Comparison of ENCODE assay signal across 8 cellular contexts in the genomic region with DNA sequence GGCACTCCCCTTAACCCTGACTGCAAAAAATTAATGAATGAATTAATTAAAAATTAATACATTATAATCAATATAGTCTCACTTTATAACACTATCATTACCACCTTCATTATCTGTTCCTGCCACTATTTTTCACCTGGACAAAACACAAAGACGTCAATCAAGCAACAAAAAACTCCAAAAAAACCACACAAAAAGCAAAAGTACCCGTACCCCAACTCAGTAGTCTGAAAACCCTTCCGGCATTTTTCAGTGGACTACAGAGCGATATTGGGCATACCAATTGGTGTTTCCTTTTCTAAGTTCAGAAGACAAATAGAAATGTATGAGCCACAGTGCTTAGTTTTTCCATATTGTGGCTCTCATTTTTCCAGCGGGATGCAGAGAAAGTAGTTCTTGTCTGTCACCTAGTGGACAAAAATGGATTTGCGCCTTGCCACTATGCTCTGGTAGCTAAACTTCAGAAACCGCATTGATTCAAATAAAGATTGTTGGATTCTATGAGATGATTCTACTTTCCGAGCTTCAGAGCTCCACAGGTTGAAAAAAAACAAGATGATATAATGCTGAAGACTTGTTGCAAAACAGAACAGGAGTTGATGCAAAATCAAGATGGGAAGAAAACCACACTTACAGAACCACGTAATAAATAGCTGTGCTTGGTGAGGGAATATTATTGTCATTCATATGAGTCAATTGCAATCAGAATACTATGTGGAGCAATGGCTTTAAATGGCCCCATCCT. TPM values are rescaled to one million over a fixed set of nuclear protein-coding genes. Genes with fewer than 3 reads are reported as not detected.
DNase-seq lines count a peak whose midpoint lies in the region; ATAC-seq, FAIRE-seq and TF ChIP-seq lines count a peak whose summit lies in the region.

No MANE protein-coding gene starts in this region.

- H3K4me1 ChIP-seq in Caco-2 (peaks cover 25% of the 10 kb centered on the region), GM23338 (ENCODE audit: insufficient read depth) (peaks cover 21% of the 10 kb centered on the region), astrocyte (ENCODE audit: insufficient read depth, low read length) (peaks cover 49% of the 10 kb centered on the region), skeletal muscle satellite cell (ENCODE audit: control insufficient read depth, insufficient read depth, low read length) (peaks cover 49% of the 10 kb centered on the region)

- CTCF ChIA-PET in Caco-2 (lab: Charles Lee): interaction anchor here (0.5 to 1.9 kb wide), 20 partner anchors 10 to 608 kb away, joined by 3 to 11 read pairs (median 4); no protein-coding TSS in a partner anchor

- peak overlapping the region; percentile 32 for H3K9ac ChIP-seq in astrocyte (ENCODE audit: low read length)
- peak overlapping the region; percentile 36 for H3K9ac ChIP-seq in skeletal muscle satellite cell (ENCODE audit: low read depth, low read length)

- no peak overlapping the region for H3K27ac Mint-ChIP-seq in Caco-2 (ENCODE audit: unreplicated experiment)
- peak overlapping the region; percentile 41; the same call in 1 of the 2 replicates for H3K27ac Mint-ChIP-seq in GM23338
- peak overlapping the region; percentile 74 for H3K27ac Mint-ChIP-seq in T-helper 2 cell treated with Interferon-gamma antibody and Interleukin-4, amounts not matched to agents 5 μg/mL and 100 μg/mL, for 36 hours
- peak overlapping the region; percentile 90 for H3K27ac Mint-ChIP-seq in astrocyte (ENCODE audit: unreplicated experiment)

- H3K9me2 ChIP-seq in GM23338 (ENCODE audit: insufficient read depth): no peaks in the 10 kb centered on the region

- H3K9me3 Mint-ChIP-seq in Caco-2 (ENCODE audit: unreplicated experiment) (no peaks in the 10 kb centered on the region), GM23338 (no peaks in the 10 kb centered on the region), astrocyte (ENCODE audit: unreplicated experiment) (no peaks in the 10 kb centered on the region)
- H3K9me3 Mint-ChIP-seq in T-helper 2 cell treated with Interferon-gamma antibody and Interleukin-4, amounts not matched to agents 5 μg/mL and 100 μg/mL, for 36 hours: no peaks in the 10 kb centered on the region

- BruUV-seq in Caco-2 (replicated peaks; lab: Mats Ljungman, UMichigan): no TSS peak

- peak overlapping the region; percentile 37; the same call in 1 of the 2 replicates for H3K4me2 ChIP-seq in GM23338
- H3K4me2 ChIP-seq in astrocyte (ENCODE audit: low read length): peak overlapping the region; percentile 74
- H3K4me2 ChIP-seq in skeletal muscle satellite cell (ENCODE audit: low read length): peak overlapping the region; percentile 68

- peak; percentile 9; the same call in 1 of the 3 replicates for ATAC-seq in GM23338
- ATAC-seq in HG02981 (IDR thresholded peaks at IDR 0.05; ENCODE audit: unreplicated experiment): no peak

- no peaks in the 10 kb centered on the region for H3K9me3 ChIP-seq in Caco-2
- H3K9me3 ChIP-seq in astrocyte (ENCODE audit: insufficient read depth, low read depth, low read length): no peaks in the 10 kb centered on the region
- no peaks in the 10 kb centered on the region for H3K9me3 ChIP-seq in skeletal muscle satellite cell (replicated peaks; ENCODE audit: low read length)

- H3K36me3 ChIP-seq in Caco-2 (ENCODE audit: control insufficient read depth, insufficient read depth, low read length): no peaks in the 10 kb centered on the region
- no peaks in the 10 kb centered on the region for H3K36me3 ChIP-seq in GM23338 (ENCODE audit: insufficient read depth)
- H3K36me3 ChIP-seq in astrocyte (ENCODE audit: insufficient read depth, low read length): no peaks in the 10 kb centered on the region
- H3K36me3 ChIP-seq in skeletal muscle satellite cell (ENCODE audit: insufficient read depth, low read length): no peaks in the 10 kb centered on the region

- H3K27ac ChIP-seq in GM23338 (ENCODE audit: low read depth): no peak overlapping the region
- H3K27ac ChIP-seq in astrocyte (ENCODE audit: low read depth, low read length): peak overlapping the region; percentile 48

- peak; percentile 60 for FAIRE-seq in astrocyte (lab: Jason Lieb, UNC)

- H2AFZ ChIP-seq in GM23338 (no peak overlapping the region), astrocyte (ENCODE audit: low read depth, low read length) (no peak overlapping the region)

- peaks cover 24% of the 10 kb centered on the region for H3K4me1 Mint-ChIP-seq in Caco-2 (ENCODE audit: low read depth, unreplicated experiment)
- peaks cover 26% of the 10 kb centered on the region for H3K4me1 Mint-ChIP-seq in GM23338
- peaks cover 31% of the 10 kb centered on the region for H3K4me1 Mint-ChIP-seq in T-helper 2 cell treated with Interferon-gamma antibody and Interleukin-4, amounts not matched to agents 5 μg/mL and 100 μg/mL, for 36 hours (ENCODE audit: low read depth)
- H3K4me1 Mint-ChIP-seq in astrocyte (ENCODE audit: low read depth, unreplicated experiment): peaks cover 51% of the 10 kb centered on the region

- H3K27me3 ChIP-seq in Caco-2 (replicated peaks; ENCODE audit: control insufficient read depth, insufficient read depth, low read length) (no peaks in the 10 kb centered on the region), GM23338 (ENCODE audit: insufficient read depth) (no peaks in the 10 kb centered on the region), astrocyte (ENCODE audit: insufficient read depth, low read length) (no peaks in the 10 kb centered on the region), skeletal muscle satellite cell (ENCODE audit: control insufficient read depth, insufficient read depth, low read length) (no peaks in the 10 kb centered on the region)

- no peaks in the 10 kb centered on the region for H3F3A ChIP-seq in GM23338 (replicated peaks; ENCODE audit: low read depth)

- no peak overlapping the region for H3K4me3 ChIP-seq in Caco-2 (ENCODE audit: low read depth, low read length)
- H3K4me3 ChIP-seq in GM23338: 0 out of 2 replicates have a peak overlapping the region, but pooled peaks have one; percentile 7
- H3K4me3 ChIP-seq in astrocyte (ENCODE audit: insufficient read depth, low read depth, low read length): no peak overlapping the region
- H3K4me3 ChIP-seq in skeletal muscle satellite cell (ENCODE audit: low read length): no peak overlapping the region

- DNase-seq in Caco-2: peak; percentile 63 to 82
- DNase-seq in GM23338 (ENCODE audit: low spot score): peak; percentile 90
- peak; percentile 0 for DNase-seq in NCI-H1417 treated with DMSO at 0.1 percent for 48 hours (lab: John Stamatoyannopoulos, UW)
- DNase-seq in T-helper 2 cell treated with Interferon-gamma antibody and Interleukin-4, amounts not matched to agents 5 μg/mL and 100 μg/mL, for 36 hours (ENCODE audit: low spot score): peak; percentile 62
- DNase-seq in astrocyte (ENCODE audit: low read depth): peak; percentile 78
- DNase-seq in hippocampal formation (lab: John Stamatoyannopoulos, UW): peak; percentile 25 to 64

- no peaks in the 10 kb centered on the region for H3K27me3 Mint-ChIP-seq in Caco-2 (ENCODE audit: insufficient read depth, unreplicated experiment)
- H3K27me3 Mint-ChIP-seq in GM23338 (ENCODE audit: insufficient read depth, low read depth, poor library complexity): peaks cover 5% of the 10 kb centered on the region
- H3K27me3 Mint-ChIP-seq in T-helper 2 cell treated with Interferon-gamma antibody and Interleukin-4, amounts not matched to agents 5 μg/mL and 100 μg/mL, for 36 hours (ENCODE audit: low read depth): peaks cover 4% of the 10 kb centered on the region
- no peaks in the 10 kb centered on the region for H3K27me3 Mint-ChIP-seq in astrocyte (ENCODE audit: low read depth, unreplicated experiment)

- H3K36me3 Mint-ChIP-seq in Caco-2 (ENCODE audit: insufficient read depth, unreplicated experiment) (peaks cover 12% of the 10 kb centered on the region), GM23338 (ENCODE audit: low read depth) (no peaks in the 10 kb centered on the region), astrocyte (ENCODE audit: low read depth, unreplicated experiment) (no peaks in the 10 kb centered on the region)
- no peaks in the 10 kb centered on the region for H3K36me3 Mint-ChIP-seq in T-helper 2 cell treated with Interferon-gamma antibody and Interleukin-4, amounts not matched to agents 5 μg/mL and 100 μg/mL, for 36 hours (ENCODE audit: low read depth)

- intact Hi-C loops in Caco-2 (cut with micrococcal nuclease; ENCODE audit: unreplicated experiment): loop anchor here (1.0 to 5.0 kb wide), 8 partner anchors 70 to 631 kb away; a partner anchor contains a TSS

- H3K79me2 ChIP-seq in GM23338 (replicated peaks; ENCODE audit: insufficient read depth) (no peaks in the 10 kb centered on the region), astrocyte (ENCODE audit: insufficient read depth, low read length) (peaks cover 12% of the 10 kb centered on the region)

- H3K4me3 Mint-ChIP-seq in Caco-2 (ENCODE audit: unreplicated experiment) (peak overlapping the region; percentile 20), GM23338 (peak overlapping the region; percentile 49; the same call in 2 of the 3 replicates), astrocyte (ENCODE audit: unreplicated experiment) (peak overlapping the region; percentile 58)
- H3K4me3 Mint-ChIP-seq in T-helper 2 cell treated with Interferon-gamma antibody and Interleukin-4, amounts not matched to agents 5 μg/mL and 100 μg/mL, for 36 hours: peak overlapping the region; percentile 70

- H4K20me1 ChIP-seq in GM23338 (replicated peaks; ENCODE audit: insufficient read depth) (no peaks in the 10 kb centered on the region), astrocyte (ENCODE audit: insufficient read depth, low read length) (no peaks in the 10 kb centered on the region)

- POLR2A ChIA-PET in Caco-2 (lab: Charles Lee): interaction anchor here (1.0 kb wide), 1 partner anchor 49 kb away, joined by 3 read pairs; no protein-coding TSS in a partner anchor

- TF ChIP-seq CTCF in Caco-2 (IDR thresholded peaks at IDR 0.05; ENCODE audit: insufficient read depth in 1 of 2, low read depth in 1 of 2, low read length in 1 of 2, severe bottlenecking in 1 of 2, unreplicated experiment in 1 of 2): peak; percentile 99
- TF ChIP-seq CTCF in GM23338 (conservative IDR thresholded peaks at IDR 0.05; ENCODE audit: low read depth in 2 of 2): peak; percentile 96 to 100
- peak; percentile 100 for TF ChIP-seq CTCF in astrocyte (IDR thresholded peaks at IDR 0.05; ENCODE audit: insufficient read depth, low read depth, low read length)

TF ChIP-seq in GM23338, 12 proteins besides CTCF, POLR2A, EP300 and RAD21 (continues in another document):
- TF ChIP-seq CREB1 (CRISPR knock-in tag; IDR thresholded peaks at IDR 0.05; ENCODE audit: low read depth): no peak
- no peak for TF ChIP-seq ZNF114 (CRISPR knock-in tag; IDR thresholded peaks at IDR 0.05)
- TF ChIP-seq JUNB (IDR thresholded peaks at IDR 0.05; ENCODE audit: unreplicated experiment): no peak
- TF ChIP-seq EZH2phosphoT487 (IDR thresholded peaks at IDR 0.05; ENCODE audit: unreplicated experiment): no peak
- TF ChIP-seq STAT1 (IDR thresholded peaks at IDR 0.05; ENCODE audit: unreplicated experiment): no peak

RNA-seq across cellular contexts. Expression of a gene that starts 50.6 kb away (rescaled TPM):
- total RNA-seq in Caco-2 (2022) (404 and 474 TPM in 2 replicates), astrocyte (2,575 and 2,956 TPM in 2 replicates)
- total RNA-seq in GM23338 (2014; rRNA removed; shearing (Covaris generic)): 439 and 441 TPM in 2 replicates
- polyA plus RNA-seq in GM23338 (2016; fragmentation: Nextera tagmentation; extraction: Ambion mirVana): 309 and 317 TPM in 2 replicates
- 1,153 and 1,263 TPM in 2 replicates for total RNA-seq in skeletal muscle satellite cell (2012; rRNA removed)

Comparison
In these comparisons a context has a peak if more than half of its experiments do, and no peak if none do; other contexts are left out.
1. DNase-seq: peak in every context shown above with its lines; median percentile 90 in GM23338; 78 in astrocyte; 72 in Caco-2; 62 in T-helper 2 cell treated with Interferon-gamma antibody and Interleukin-4, amounts not matched to agents 5 μg/mL and 100 μg/mL, for 36 hours; 44 in hippocampal formation; 0 in NCI-H1417 treated with DMSO at 0.1 percent for 48 hours.
2. H3K4me3 Mint-ChIP-seq: peak in every context shown above with its lines; median percentile 70 in T-helper 2 cell treated with Interferon-gamma antibody and Interleukin-4, amounts not matched to agents 5 μg/mL and 100 μg/mL, for 36 hours; 58 in astrocyte; 49 in GM23338; 20 in Caco-2.